Comparison of ENCODE assay signal across 30 cellular contexts in the genomic region with DNA sequence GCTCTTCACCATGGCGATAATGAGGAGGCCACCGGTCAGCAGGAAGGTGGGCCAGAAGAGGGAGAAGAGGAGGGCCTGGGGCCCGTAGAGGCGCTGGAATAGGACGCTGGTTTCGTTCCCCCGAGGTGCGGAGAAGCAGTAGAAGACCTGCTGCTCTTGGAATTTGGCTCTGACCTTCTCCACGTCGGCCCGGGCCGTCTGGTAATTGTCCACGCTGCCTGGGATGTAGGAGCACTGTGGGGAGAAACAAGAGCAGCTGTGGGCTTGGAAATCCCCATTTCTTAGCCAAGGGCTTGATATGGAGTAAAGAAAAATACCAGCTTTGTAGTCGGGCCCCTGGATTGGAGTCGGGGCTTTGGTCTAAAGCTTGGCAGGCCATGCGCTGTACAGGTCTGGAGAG. TPM values are rescaled to one million over a fixed set of nuclear protein-coding genes. Genes with fewer than 3 reads are reported as not detected.
"Had no signal": no experiment of that assay in that cellular context is flagged by ENCODE, and none has a peak within 500 bp of the region (broad histone marks: within the 10 kb centered on the region; RNA-seq: fewer than 3 reads in every experiment).

No MANE protein-coding gene starts in this region.

- H3K4me3 Mint-ChIP-seq: naive thymus-derived CD4-positive, alpha-beta T cell; natural killer cell; nephron; neural progenitor cell; stimulated activated memory B cell treated with anti-CD40 and anti-IgM and Interleukin-4, amounts not matched to agents 10 μg/mL and 1 μg/mL and 100 μg/mL, for 72 hours; stimulated activated naive CD8-positive, alpha-beta T cell treated with anti-CD3 and anti-CD28 coated beads, Interleukin-15, amount 100 ng/mL, for 72 hours had no signal

- H3K27ac ChIP-seq: neural progenitor cell, neutrophil, pancreas, prostate gland, right lobe of liver, skin epidermis, spleen, thoracic aorta, thyroid gland, tibial nerve, upper lobe of left lung, vagina had no signal

- DNase-seq: naive thymus-derived CD4-positive, alpha-beta T cell; natural killer cell; nucleus accumbens; pancreas; right cardiac atrium; right lobe of liver; spleen; stimulated activated CD4-positive, alpha-beta T cell treated with anti-CD3 and anti-CD28 coated beads, Interleukin-12 subunit alpha, Interleukin-12 subunit beta, amount 100 ng/mL, for 4 hours; stimulated activated CD4-positive, alpha-beta T cell treated with anti-CD3 and anti-CD28 coated beads, Interleukin-1b, Interleukin-23, amount 100 ng/mL, for 48 hours; stimulated activated CD4-positive, alpha-beta T cell treated with anti-CD3 and anti-CD28 coated beads, Interleukin-4, amount 100 ng/mL, for 1 hour; stimulated activated CD4-positive, alpha-beta T cell treated with anti-CD3 and anti-CD28 coated beads, Interleukin-4, amount 100 ng/mL, for 4 hours; stimulated activated CD8-positive, alpha-beta memory T cell treated with anti-CD3 and anti-CD28 coated beads, Interleukin-4, amount 100 ng/mL, for 48 hours; stimulated activated naive CD4-positive, alpha-beta T cell; stimulated activated naive CD8-positive, alpha-beta T cell treated with anti-CD3 and anti-CD28 coated beads, Interleukin-15, amount 100 ng/mL, for 72 hours; stimulated activated naive CD8-positive, alpha-beta T cell treated with anti-CD3 and anti-CD28 coated beads, Interleukin-15, Interleukin-2, amounts not matched to agents 100 U/mL and 50 U/mL, for 24 hours; thyroid gland; trophoblast cell; upper lobe of left lung had no signal

- H3K27ac Mint-ChIP-seq: natural killer cell; nephron; stimulated activated memory B cell treated with anti-CD40 and anti-IgM and Interleukin-4, amounts not matched to agents 10 μg/mL and 1 μg/mL and 100 μg/mL, for 72 hours; stimulated activated naive CD8-positive, alpha-beta T cell treated with anti-CD3 and anti-CD28 coated beads, Interleukin-15, amount 100 ng/mL, for 72 hours had no signal

- H3K4me1 Mint-ChIP-seq: naive thymus-derived CD4-positive, alpha-beta T cell; natural killer cell; stimulated activated memory B cell treated with anti-CD40 and anti-IgM and Interleukin-4, amounts not matched to agents 10 μg/mL and 1 μg/mL and 100 μg/mL, for 72 hours; stimulated activated naive CD8-positive, alpha-beta T cell treated with anti-CD3 and anti-CD28 coated beads, Interleukin-15, amount 100 ng/mL, for 72 hours had no signal

- H3K9me3 ChIP-seq: neutrophil, pancreas, prostate gland, right lobe of liver, spleen, thoracic aorta, thyroid gland, tibial nerve, upper lobe of left lung, vagina had no signal

- H3K4me1 ChIP-seq: neural progenitor cell, pancreas, prostate gland, right lobe of liver, thyroid gland, tibial nerve, upper lobe of left lung, vagina had no signal

- H3K9ac ChIP-seq: neural progenitor cell had no signal

- H3K9me3 Mint-ChIP-seq: natural killer cell, nephron, neural progenitor cell had no signal

- H3K36me3 ChIP-seq: neural progenitor cell, neutrophil, pancreas, prostate gland, right lobe of liver, thyroid gland, tibial nerve, upper lobe of left lung, vagina had no signal

- ATAC-seq: naive thymus-derived CD4-positive, alpha-beta T cell; natural killer cell; pancreas; right cardiac atrium; right lobe of liver; stimulated activated memory B cell treated with anti-CD40 and anti-IgM and Interleukin-4, amounts not matched to agents 10 μg/mL and 1 μg/mL and 100 μg/mL, for 72 hours; stimulated activated naive CD8-positive, alpha-beta T cell treated with anti-CD3 and anti-CD28 coated beads, Interleukin-15, amount 100 ng/mL, for 72 hours; stimulated activated naive CD8-positive, alpha-beta T cell treated with anti-CD3 and anti-CD28 coated beads, Interleukin-15, Interleukin-2, amounts not matched to agents 100 U/mL and 50 U/mL, for 24 hours had no signal

- H3K27me3 Mint-ChIP-seq: stimulated activated naive CD8-positive, alpha-beta T cell treated with anti-CD3 and anti-CD28 coated beads, Interleukin-15, amount 100 ng/mL, for 72 hours had no signal

- H3K4me2 ChIP-seq: neural progenitor cell, smooth muscle cell had no signal

- H3K36me3 Mint-ChIP-seq: naive thymus-derived CD4-positive, alpha-beta T cell; natural killer cell; neural progenitor cell; stimulated activated memory B cell treated with anti-CD40 and anti-IgM and Interleukin-4, amounts not matched to agents 10 μg/mL and 1 μg/mL and 100 μg/mL, for 72 hours had no signal

- H3K4me3 ChIP-seq: neural progenitor cell, pancreas, prostate gland, right lobe of liver, skin epidermis, smooth muscle cell, spleen, thoracic aorta, thyroid gland, tibial nerve, upper lobe of left lung, vagina had no signal

- H2AFZ ChIP-seq: neural progenitor cell had no signal

- H3K27me3 ChIP-seq: neural progenitor cell, neutrophil, pancreas, right lobe of liver, spleen, thyroid gland, tibial nerve, upper lobe of left lung, vagina had no signal

RNA-seq across cellular contexts. Expression of gene KCNMB1, which starts 10.4 kb away (rescaled TPM):
- total RNA-seq: renal cortical epithelial cell had no signal
- polyA plus RNA-seq: naive thymus-derived CD4-positive, alpha-beta T cell; neural cell had no signal
